In the genomic region with DNA sequence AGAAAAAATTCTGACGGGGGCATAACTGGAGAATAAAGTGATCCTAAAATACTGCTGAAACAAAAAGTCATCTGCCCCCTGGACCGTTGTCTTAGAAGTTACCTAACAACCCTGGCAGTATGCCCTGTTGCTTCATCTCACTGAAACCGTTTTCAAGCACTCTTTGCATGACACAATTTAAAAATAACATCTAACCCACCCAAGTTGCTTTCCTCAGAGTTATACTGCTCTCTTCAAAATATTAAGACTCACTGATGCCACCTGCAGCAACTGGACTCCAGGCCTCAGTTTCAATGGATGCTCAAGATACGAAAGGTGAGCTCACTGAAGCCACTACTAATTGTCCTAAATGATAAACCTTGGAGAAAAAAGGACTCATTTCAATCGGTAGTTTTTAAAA, we compare ENCODE assay signal across 9 cellular contexts. TPM values are rescaled to one million over a fixed set of nuclear protein-coding genes. Genes with fewer than 3 reads are reported as not detected.
DNase-seq lines count a peak whose midpoint lies in the region; ATAC-seq, FAIRE-seq and TF ChIP-seq lines count a peak whose summit lies in the region.
"Had no signal": no experiment of that assay in that cellular context is flagged by ENCODE, and none has a peak within 500 bp of the region (broad histone marks: within the 10 kb centered on the region; RNA-seq: fewer than 3 reads in every experiment).

No MANE protein-coding gene starts in this region.

- H3K4me3 ChIP-seq in AG09309 (ENCODE audit: control insufficient read depth, low read depth, low read length): no peak overlapping the region
- no peak overlapping the region for H3K4me3 ChIP-seq in MM.1S (ENCODE audit: low read length)
- H3K4me3 ChIP-seq in fibroblast of pulmonary artery (replicated peaks; ENCODE audit: low read depth, low read length): no peak overlapping the region
- H3K4me3 ChIP-seq in left lung: no peak overlapping the region

- peak overlapping the region; percentile 43; the same call in 1 of the 2 replicates for H3K9ac ChIP-seq in MM.1S (ENCODE audit: low read length)

- H2AFZ ChIP-seq in MM.1S (ENCODE audit: low read length): no peak overlapping the region

- peaks cover 51% of the 10 kb centered on the region for H3K4me1 ChIP-seq in MM.1S (ENCODE audit: low read length)
- H3K4me1 ChIP-seq in left lung: peaks cover 0 to 36% of the 10 kb centered on the region in 2 donors

- DNase-seq in AG09309 (ENCODE audit: low read depth) (peak; percentile 76), MM.1S (peak; percentile 84), fibroblast of pulmonary artery (ENCODE audit: low read depth) (peak; percentile 94), erythroblast (lab: John Stamatoyannopoulos, UW) (no peak), left lung (no peak), RCC 7860 (ENCODE audit: low spot score) (no peak), 8988T (no peak)
- DNase-seq: cerebellar nuclear complex had no signal

- H3K9me2 ChIP-seq in MM.1S (replicated peaks; ENCODE audit: insufficient read depth, low read length): no peaks in the 10 kb centered on the region

- no peaks in the 10 kb centered on the region for H3K27me3 ChIP-seq in MM.1S (replicated peaks; ENCODE audit: insufficient read depth, low read length)
- no peaks in the 10 kb centered on the region for H3K27me3 ChIP-seq in left lung

- H4K20me1 ChIP-seq in MM.1S (ENCODE audit: insufficient read depth, low read length): no peaks in the 10 kb centered on the region

- peaks cover 83% of the 10 kb centered on the region for H3K79me2 ChIP-seq in MM.1S (ENCODE audit: low read length)

- H3K36me3 ChIP-seq in MM.1S (replicated peaks; ENCODE audit: insufficient read depth, low read length) (0 out of 2 replicates have a peak, but pooled peaks cover 9% of the 10 kb centered on the region), left lung (no peaks in the 10 kb centered on the region)

- intact Hi-C loops in left lung (cut with DNase I): no loop called here

- H3K9me3 ChIP-seq in MM.1S (replicated peaks; ENCODE audit: insufficient read depth, low read length): no peaks in the 10 kb centered on the region
- H3K9me3 ChIP-seq in left lung: no peaks in the 10 kb centered on the region

- TF ChIP-seq POLR2A in erythroblast (IDR thresholded peaks at IDR 0.05; ENCODE audit: low read length): no peak

- H3F3A ChIP-seq in MM.1S (ENCODE audit: insufficient read depth, low read length): peaks cover 22% of the 10 kb centered on the region

- TF ChIP-seq CTCF in AG09309 (IDR thresholded peaks at IDR 0.05; ENCODE audit: control insufficient read depth, insufficient read depth, low read depth, low read length, missing control alignments) (peak; percentile 5), MM.1S (IDR thresholded peaks at IDR 0.05; ENCODE audit: low read length) (peak; percentile 49), fibroblast of pulmonary artery (IDR thresholded peaks at IDR 0.05; ENCODE audit: low read length, missing control alignments) (peak; percentile 8), left lung (IDR thresholded peaks at IDR 0.05) (no peak)

- H3K27ac ChIP-seq in MM.1S (ENCODE audit: low read length) (peak overlapping the region; percentile 72), left lung (no peak overlapping the region)

- peak; percentile 55 for ATAC-seq in GM21423 (IDR thresholded peaks at IDR 0.05; ENCODE audit: unreplicated experiment)
- ATAC-seq in left lung: no peak

- no peak for FAIRE-seq in RCC 7860 (lab: Jason Lieb, UNC)

- H3K4me2 ChIP-seq in MM.1S (ENCODE audit: low read depth, low read length): peak overlapping the region; percentile 35

RNA-seq across cellular contexts. Expression of a gene that starts 57.4 kb away (rescaled TPM):
- total RNA-seq in left lung: 10 to 100 TPM; 20.3 to 24.0 TPM

Comparison
In these comparisons a context has a peak if more than half of its experiments do, and no peak if none do; other contexts are left out.
1. DNase-seq: peak in AG09309 (single experiment), MM.1S (single experiment) and fibroblast of pulmonary artery (single experiment); none in erythroblast (0 of 2), left lung (0 of 2), RCC 7860 (single experiment) and 8988T (single experiment).
2. CTCF ChIP-seq: peak in AG09309 (single experiment), MM.1S (single experiment) and fibroblast of pulmonary artery (single experiment); none in left lung (0 of 2).